13 cellular contexts compared by ENCODE assay signal in the genomic region with DNA sequence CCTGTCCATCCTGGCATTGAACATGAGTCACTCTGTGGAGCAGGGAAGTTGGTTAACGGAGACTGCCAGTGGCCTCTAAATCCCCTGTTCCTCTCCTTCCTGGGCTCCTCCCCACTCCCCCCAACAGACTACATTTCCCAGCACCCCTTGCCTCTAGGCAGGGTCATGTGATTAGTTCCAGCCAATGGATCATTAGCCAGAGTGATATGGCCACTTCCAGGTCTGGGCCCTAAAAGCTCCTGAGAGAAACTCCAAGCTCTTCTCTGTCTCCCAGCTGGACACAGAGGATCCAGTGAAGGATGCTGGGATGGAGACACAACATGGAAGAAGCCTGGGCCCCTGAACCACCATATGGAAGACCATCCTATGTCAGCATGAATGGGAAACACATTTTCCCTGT. TPM values are rescaled to one million over a fixed set of nuclear protein-coding genes. Genes with fewer than 3 reads are reported as not detected.
DNase-seq lines count a peak whose midpoint lies in the region; ATAC-seq lines count a peak whose summit lies in the region.
"Had no signal": no experiment of that assay in that cellular context is flagged by ENCODE, and none has a peak within 500 bp of the region (broad histone marks: within the 10 kb centered on the region; RNA-seq: fewer than 3 reads in every experiment).

No MANE protein-coding gene starts in this region.

- H3K27me3 ChIP-seq in MG63: no peaks in the 10 kb centered on the region
- H3K27me3 ChIP-seq: suprapubic skin had no signal

- H3K4me1 Mint-ChIP-seq in activated T-cell treated with anti-CD3 and anti-CD28 coated beads, Interleukin-2, amount 50 U/mL, for 4 hours (ENCODE audit: low read depth): no peaks in the 10 kb centered on the region
- H3K4me1 Mint-ChIP-seq: T-helper 17 cell had no signal

- no peaks in the 10 kb centered on the region for H3K9me3 Mint-ChIP-seq in activated T-cell treated with anti-CD3 and anti-CD28 coated beads, Interleukin-2, amount 50 U/mL, for 4 hours

- H3K36me3 Mint-ChIP-seq in activated T-cell treated with anti-CD3 and anti-CD28 coated beads, Interleukin-2, amount 50 U/mL, for 4 hours (ENCODE audit: insufficient read depth): no peaks in the 10 kb centered on the region

- DNase-seq in activated T-cell treated with anti-CD3 and anti-CD28 coated beads, Interleukin-2, amount 50 U/mL, for 4 hours: no peak
- DNase-seq in activated T-cell treated with anti-CD3 and anti-CD28 coated beads, Interleukin-2, amount 50 U/mL, for 1 hour: no peak
- DNase-seq in MG63 (peak; percentile 9), astrocyte of the hippocampus (ENCODE audit: low read depth, low spot score) (peak; percentile 30), hippocampal formation (lab: John Stamatoyannopoulos, UW) (no peak), inferior parietal cortex (ENCODE audit: extremely low spot score) (no peak)
- DNase-seq in stimulated activated CD8-positive, alpha-beta memory T cell treated with anti-CD3 and anti-CD28 coated beads, Interleukin-4, amount 100 ng/mL, for 48 hours: peak; percentile 28
- DNase-seq: activated naive CD4-positive, alpha-beta T cell treated with Interleukin-2 at 50 U/mL for 16 hours; C1 segment of cervical spinal cord; T-helper 17 cell had no signal

- H3K9me3 ChIP-seq in MG63: 0 out of 2 replicates have a peak, but pooled peaks cover 1% of the 10 kb centered on the region
- H3K9me3 ChIP-seq: suprapubic skin had no signal

- peak; percentile 28 to 46 for ATAC-seq in activated T-cell treated with anti-CD3 and anti-CD28 coated beads, Interleukin-2, amount 50 U/mL, for 4 hours
- no peak for ATAC-seq in HG02763 (IDR thresholded peaks at IDR 0.05; ENCODE audit: unreplicated experiment)
- ATAC-seq: T-helper 17 cell had no signal

- no peak overlapping the region for H3K4me3 Mint-ChIP-seq in activated T-cell treated with anti-CD3 and anti-CD28 coated beads, Interleukin-2, amount 50 U/mL, for 4 hours
- H3K4me3 Mint-ChIP-seq: T-helper 17 cell had no signal

- H3K27me3 Mint-ChIP-seq in activated T-cell treated with anti-CD3 and anti-CD28 coated beads, Interleukin-2, amount 50 U/mL, for 4 hours (ENCODE audit: low read depth): peaks cover 17% of the 10 kb centered on the region

- no peak overlapping the region for H3K4me3 ChIP-seq in MG63
- H3K4me3 ChIP-seq: lung, suprapubic skin had no signal

- no peaks in the 10 kb centered on the region for H3K36me3 ChIP-seq in MG63
- H3K36me3 ChIP-seq: suprapubic skin had no signal

RNA-seq across cellular contexts. Expression of a gene that starts 54.4 kb away (rescaled TPM):
- total RNA-seq in activated T-cell treated with anti-CD3 and anti-CD28 coated beads, Interleukin-2, amount 50 U/mL, for 4 hours: not detected
- 7.7 and 17.8 TPM in 2 replicates for total RNA-seq in MG63 (2014; rRNA removed; shearing (Covaris generic); ENCODE audit: low replicate concordance)
- total RNA-seq: T-helper 17 cell had no signal

Comparison
In these comparisons a context has a peak if more than half of its experiments do, and no peak if none do; other contexts are left out.
1. DNase-seq: peak in MG63 (single experiment), astrocyte of the hippocampus (single experiment) and stimulated activated CD8-positive, alpha-beta memory T cell treated with anti-CD3 and anti-CD28 coated beads, Interleukin-4, amount 100 ng/mL, for 48 hours (single experiment); none in activated T-cell treated with anti-CD3 and anti-CD28 coated beads, Interleukin-2, amount 50 U/mL, for 4 hours (single experiment), activated T-cell treated with anti-CD3 and anti-CD28 coated beads, Interleukin-2, amount 50 U/mL, for 1 hour (single experiment), hippocampal formation (0 of 2) and inferior parietal cortex (single experiment).